9 cellular contexts compared by ENCODE assay signal in the genomic region with DNA sequence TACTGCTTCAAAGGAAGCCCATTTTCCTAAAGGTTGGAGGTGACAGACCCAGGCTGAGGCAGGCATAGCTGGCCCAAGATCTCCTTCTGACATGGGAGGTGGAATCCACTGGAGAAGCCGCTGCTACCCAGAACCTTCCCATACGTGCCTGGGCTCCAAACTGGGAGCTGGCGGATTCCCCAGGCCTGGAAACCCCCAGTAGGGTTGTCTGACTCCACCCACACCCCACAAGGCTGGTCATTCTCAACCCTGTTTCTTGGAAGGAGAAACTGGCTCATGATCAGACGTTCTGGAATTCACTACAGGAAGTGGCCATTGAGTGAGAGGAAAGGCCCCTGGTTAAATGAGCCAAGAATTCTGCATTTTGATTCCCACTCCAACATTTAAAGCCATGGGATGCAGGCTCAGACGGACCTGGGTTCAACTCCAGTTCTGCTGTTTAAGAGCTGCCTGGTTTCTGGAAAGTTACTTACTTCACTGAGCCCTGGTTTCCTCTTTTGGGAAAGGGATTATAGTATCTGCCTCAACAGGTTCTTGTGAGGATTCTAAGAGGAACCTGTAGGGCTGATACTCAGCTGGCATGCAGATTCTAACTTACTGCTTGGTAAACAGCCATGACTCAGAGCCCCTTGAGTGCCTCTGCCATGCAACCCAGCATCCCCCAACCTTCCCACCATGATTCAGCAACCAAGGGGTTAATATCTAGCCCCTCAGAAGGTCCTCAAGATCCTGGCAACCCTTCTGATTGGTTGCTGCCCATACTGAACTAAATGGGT. TPM values are rescaled to one million over a fixed set of nuclear protein-coding genes. Genes with fewer than 3 reads are reported as not detected.
DNase-seq lines count a peak whose midpoint lies in the region; ATAC-seq and TF ChIP-seq lines count a peak whose summit lies in the region.
"Had no signal": no experiment of that assay in that cellular context is flagged by ENCODE, and none has a peak within 500 bp of the region (broad histone marks: within the 10 kb centered on the region; RNA-seq: fewer than 3 reads in every experiment).

No MANE protein-coding gene starts in this region.

- peaks cover 32% of the 10 kb centered on the region for H3K4me1 Mint-ChIP-seq in HFFc6 (ENCODE audit: low read depth)
- peaks cover 15% of the 10 kb centered on the region for H3K4me1 Mint-ChIP-seq in activated T-cell treated with anti-CD3 and anti-CD28 coated beads, Interleukin-2, amount 50 U/mL, for 24 hours (ENCODE audit: low read depth)

- in situ Hi-C loops in astrocyte of the spinal cord (cut with HindIII; ENCODE audit: low sequenced_read_pairs): no loop called here

- no peaks in the 10 kb centered on the region for H3K9me3 Mint-ChIP-seq in HFFc6
- H3K9me3 Mint-ChIP-seq in activated T-cell treated with anti-CD3 and anti-CD28 coated beads, Interleukin-2, amount 50 U/mL, for 24 hours: no peaks in the 10 kb centered on the region
- H3K9me3 Mint-ChIP-seq: activated CD4-positive, alpha-beta memory T cell treated with anti-CD3 and anti-CD28 coated beads, Interleukin-2, amount 10 ng/mL, durations not matched to agents 7 days and 5 days had no signal

- TF ChIP-seq CTCF in HFFc6 (IDR thresholded peaks at IDR 0.05) (no peak), astrocyte of the spinal cord (IDR thresholded peaks at IDR 0.05; ENCODE audit: low read depth, low read length) (no peak)

- no peak overlapping the region for H3K4me3 Mint-ChIP-seq in HFFc6
- no peak overlapping the region for H3K4me3 Mint-ChIP-seq in activated T-cell treated with anti-CD3 and anti-CD28 coated beads, Interleukin-2, amount 50 U/mL, for 24 hours
- H3K4me3 Mint-ChIP-seq: activated CD4-positive, alpha-beta memory T cell treated with anti-CD3 and anti-CD28 coated beads, Interleukin-2, amount 10 ng/mL, durations not matched to agents 7 days and 5 days had no signal

- peak overlapping the region; percentile 5; the same call in 1 of the 2 replicates for H3K27ac Mint-ChIP-seq in HFFc6
- H3K27ac Mint-ChIP-seq in activated T-cell treated with anti-CD3 and anti-CD28 coated beads, Interleukin-2, amount 50 U/mL, for 24 hours: no peak overlapping the region
- H3K27ac Mint-ChIP-seq: activated CD4-positive, alpha-beta memory T cell treated with anti-CD3 and anti-CD28 coated beads, Interleukin-2, amount 10 ng/mL, durations not matched to agents 7 days and 5 days had no signal

- H3K27me3 Mint-ChIP-seq in HFFc6 (ENCODE audit: insufficient read depth): peaks cover 19% of the 10 kb centered on the region
- no peaks in the 10 kb centered on the region for H3K27me3 Mint-ChIP-seq in activated T-cell treated with anti-CD3 and anti-CD28 coated beads, Interleukin-2, amount 50 U/mL, for 24 hours

- peak; percentile 57 to 65 for ATAC-seq in left cardiac atrium

- H3K4me3 ChIP-seq in astrocyte of the spinal cord (ENCODE audit: low read depth, low read length): no peak overlapping the region

- intact Hi-C loops in left cardiac atrium (cut with DNase I): no loop called here

- H3K36me3 Mint-ChIP-seq in HFFc6 (ENCODE audit: low read depth): no peaks in the 10 kb centered on the region
- H3K36me3 Mint-ChIP-seq in activated T-cell treated with anti-CD3 and anti-CD28 coated beads, Interleukin-2, amount 50 U/mL, for 24 hours (ENCODE audit: low read depth): no peaks in the 10 kb centered on the region

- peak; percentile 66 for DNase-seq in HFFc6
- DNase-seq in astrocyte of the spinal cord (ENCODE audit: low read depth, low spot score): peak; percentile 85
- peak; percentile 71 for DNase-seq in left cardiac atrium
- peak; percentile 88 for DNase-seq in stromal cell of bone marrow (ENCODE audit: low read depth)
- no peak for DNase-seq in activated T-cell treated with anti-CD3 and anti-CD28 coated beads, Interleukin-2, amount 50 U/mL, for 24 hours
- DNase-seq in activated gamma-delta T cell (lab: John Stamatoyannopoulos, UW): no peak
- DNase-seq in SHP77 (lab: John Stamatoyannopoulos, UW): no peak
- no peak for DNase-seq in T-helper 9 cell
- DNase-seq: activated CD4-positive, alpha-beta memory T cell treated with anti-CD3 and anti-CD28 coated beads, Interleukin-2, amount 10 ng/mL, durations not matched to agents 7 days and 5 days had no signal

RNA-seq across cellular contexts. Expression of a gene that starts 19.4 kb away (rescaled TPM):
- 10 to 100 TPM in 3 of 6 experiments, 1 to 10 TPM in 3; 8.3 to 11.0 (median 10.1) TPM for total RNA-seq in HFFc6 (2021; fragmentation: NEBNext Ultra II Directional; extraction: Animal tissue kit (Norgen Biotek cat#: 25700))
- total RNA-seq in left cardiac atrium: 10 to 100 TPM; 27.7 to 33.3 TPM

Comparison
In these comparisons a context has a peak if more than half of its experiments do, and no peak if none do; other contexts are left out.
1. DNase-seq: peak in HFFc6 (single experiment), astrocyte of the spinal cord (single experiment), left cardiac atrium (single experiment) and stromal cell of bone marrow (single experiment); none in activated T-cell treated with anti-CD3 and anti-CD28 coated beads, Interleukin-2, amount 50 U/mL, for 24 hours (single experiment), activated gamma-delta T cell (single experiment), SHP77 (0 of 2) and T-helper 9 cell (single experiment).